In the genomic region with DNA sequence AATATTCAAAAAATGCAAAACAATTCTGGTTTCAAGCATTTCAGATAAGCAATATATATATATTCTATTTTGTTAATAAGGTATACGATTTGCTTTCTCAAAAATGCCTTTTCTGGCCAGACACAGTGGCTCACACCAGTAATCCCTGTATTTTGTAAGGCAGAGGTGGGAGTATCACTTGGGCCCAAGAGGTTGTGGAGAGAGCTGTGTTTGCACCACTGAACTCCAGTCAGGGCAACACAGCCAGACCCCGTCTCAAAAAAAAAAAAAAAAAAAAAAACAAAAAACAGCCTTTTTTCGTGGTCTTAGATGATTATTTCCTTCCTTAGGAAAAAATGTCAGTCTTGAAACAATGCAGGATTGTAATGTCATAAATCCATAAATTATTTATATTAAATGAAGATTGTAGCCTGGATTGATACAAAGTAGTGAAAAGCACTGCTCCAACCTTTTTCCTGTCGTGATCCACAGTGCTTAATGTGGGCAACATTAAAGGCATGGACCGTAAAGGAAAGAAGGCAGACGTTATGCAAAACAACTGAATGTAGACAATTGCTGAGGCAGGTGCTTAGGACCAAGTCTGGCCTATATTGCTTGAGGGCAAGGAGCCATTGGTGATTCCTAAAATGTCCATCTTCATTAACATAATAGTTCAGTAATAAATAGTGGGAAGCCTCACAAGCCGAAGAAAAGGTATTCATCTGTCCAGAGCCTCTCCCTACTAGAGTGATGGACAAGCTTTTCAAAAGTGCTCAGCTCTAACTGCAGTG, we compare ENCODE assay signal across 20 cellular contexts.
"Had no signal": no experiment of that assay in that cellular context is flagged by ENCODE, and none has a peak within 500 bp of the region (broad histone marks: within the 10 kb centered on the region; RNA-seq: fewer than 3 reads in every experiment).

No MANE protein-coding gene starts in this region.

- FAIRE-seq: frontal cortex had no signal

- H3K9me3 Mint-ChIP-seq: activated naive CD4-positive, alpha-beta T cell treated with anti-CD3 and anti-CD28 coated beads, Interleukin-2, amount 50 U/mL, for 24 hours; central memory CD8-positive, alpha-beta T cell; immature natural killer cell; natural killer cell had no signal

- DNase-seq: activated CD4-positive, alpha-beta T cell treated with anti-CD3 and anti-CD28 coated beads for 1 hour; activated CD4-positive, alpha-beta T cell treated with anti-CD3 and anti-CD28 coated beads, Interleukin-2, amount 50 U/mL, for 48 hours; head of caudate nucleus; immature natural killer cell; mesendoderm; natural killer cell; nucleus accumbens; stimulated activated CD4-positive, alpha-beta T cell treated with anti-CD3 and anti-CD28 coated beads, Interleukin-15, amount 100 ng/mL, for 24 hours; stimulated activated CD4-positive, alpha-beta T cell treated with anti-CD3 and anti-CD28 coated beads, Interleukin-4, amount 100 ng/mL, for 1 hour; stimulated activated naive CD4-positive, alpha-beta T cell; T1000; transverse colon had no signal

- H3K27ac Mint-ChIP-seq: activated naive CD4-positive, alpha-beta T cell treated with anti-CD3 and anti-CD28 coated beads, Interleukin-2, amount 50 U/mL, for 24 hours; progenitor cell of endocrine pancreas had no signal

- H3K27me3 ChIP-seq: right atrium auricular region, transverse colon, vagina had no signal

- H3K4me3 Mint-ChIP-seq: activated naive CD4-positive, alpha-beta T cell treated with anti-CD3 and anti-CD28 coated beads, Interleukin-2, amount 50 U/mL, for 24 hours; central memory CD8-positive, alpha-beta T cell; immature natural killer cell; natural killer cell had no signal

- H3K27ac ChIP-seq: transverse colon, vagina had no signal

- H3K4me3 ChIP-seq: coronary artery, right atrium auricular region, skin epidermis, transverse colon, vagina had no signal

- H3K9me3 ChIP-seq: right atrium auricular region, transverse colon, vagina had no signal

- H3K4me1 ChIP-seq: transverse colon, vagina had no signal

- ATAC-seq: natural killer cell had no signal

- H3K27me3 Mint-ChIP-seq: activated naive CD4-positive, alpha-beta T cell treated with anti-CD3 and anti-CD28 coated beads, Interleukin-2, amount 50 U/mL, for 24 hours; central memory CD8-positive, alpha-beta T cell; progenitor cell of endocrine pancreas had no signal
